Comparison of ENCODE assay signal across 13 cellular contexts in genomic region chr6:113662688-113663333, GRCh38.
A peak's percentile ranks its signal among the peaks of the same experiment; 100 is the strongest.
DNase-seq lines count a peak whose midpoint lies in the region; ATAC-seq and TF ChIP-seq lines count a peak whose summit lies in the region.
"Had no signal": no experiment of that assay in that cellular context is flagged by ENCODE, and none has a peak within 500 bp of the region (broad histone marks: within the 10 kb centered on the region; RNA-seq: fewer than 3 reads in every experiment).

No MANE protein-coding gene starts in this region.

- H3K36me3 Mint-ChIP-seq in activated CD4-positive, alpha-beta memory T cell treated with anti-CD3 and anti-CD28 coated beads, Interleukin-2, amount 10 ng/mL, durations not matched to agents 7 days and 5 days (ENCODE audit: low read depth): no peaks in the 10 kb centered on the region
- no peaks in the 10 kb centered on the region for H3K36me3 Mint-ChIP-seq in CD14-positive monocyte

- POLR2A ChIA-PET in activated CD4-positive, alpha-beta memory T cell treated with anti-CD3 and anti-CD28 coated beads, Interleukin-2, amount 10 ng/mL, durations not matched to agents 7 days and 5 days (lab: Charles Lee): no interaction called here

- H3K4me1 Mint-ChIP-seq in activated CD4-positive, alpha-beta memory T cell treated with anti-CD3 and anti-CD28 coated beads, Interleukin-2, amount 10 ng/mL, durations not matched to agents 7 days and 5 days: no peaks in the 10 kb centered on the region
- peaks cover 13% of the 10 kb centered on the region for H3K4me1 Mint-ChIP-seq in CD14-positive monocyte

- peak; percentile 16 for DNase-seq in OCI-M1 (lab: John Stamatoyannopoulos, UW)
- DNase-seq in activated CD4-positive, alpha-beta memory T cell treated with anti-CD3 and anti-CD28 coated beads, Interleukin-2, amount 10 ng/mL, durations not matched to agents 7 days and 5 days: no peak
- DNase-seq in amniotic stem cell (lab: John Stamatoyannopoulos, UW): no peak
- DNase-seq in CD14-positive monocyte (ENCODE audit: low spot score): no peak
- no peak for DNase-seq in islet precursor cell
- DNase-seq: activated T-cell treated with anti-CD3 and anti-CD28 coated beads for 4 hours; NCI-H146; PC-3; stimulated activated naive CD8-positive, alpha-beta T cell treated with anti-CD3 and anti-CD28 coated beads, Interleukin-15, Interleukin-2, amounts not matched to agents 100 U/mL and 50 U/mL, for 24 hours; T-helper 9 cell had no signal

- H3K27me3 Mint-ChIP-seq in activated CD4-positive, alpha-beta memory T cell treated with anti-CD3 and anti-CD28 coated beads, Interleukin-2, amount 10 ng/mL, durations not matched to agents 7 days and 5 days: peaks cover 2% of the 10 kb centered on the region
- peaks cover 0 to 3% (median 0%) of the 10 kb centered on the region in 3 donors for H3K27me3 Mint-ChIP-seq in CD14-positive monocyte (ENCODE audit: low read depth in 3 of 3)

- intact Hi-C loops in CD14-positive monocyte (cut with micrococcal nuclease): no loop called here

- no peak overlapping the region for H3K4me3 Mint-ChIP-seq in activated CD4-positive, alpha-beta memory T cell treated with anti-CD3 and anti-CD28 coated beads, Interleukin-2, amount 10 ng/mL, durations not matched to agents 7 days and 5 days
- H3K4me3 Mint-ChIP-seq in CD14-positive monocyte: no peak overlapping the region

- no peaks in the 10 kb centered on the region for H3K9me3 Mint-ChIP-seq in activated CD4-positive, alpha-beta memory T cell treated with anti-CD3 and anti-CD28 coated beads, Interleukin-2, amount 10 ng/mL, durations not matched to agents 7 days and 5 days
- peaks cover 0 to 2% (median 0%) of the 10 kb centered on the region in 7 donors for H3K9me3 Mint-ChIP-seq in CD14-positive monocyte

- no peak for TF ChIP-seq CTCF in CD14-positive monocyte (IDR thresholded peaks at IDR 0.05)

- peak; percentile 65 for ATAC-seq in GM18508 (IDR thresholded peaks at IDR 0.05; ENCODE audit: insufficient read depth, unreplicated experiment)
- peak; percentile 61 for ATAC-seq in GM21367 (IDR thresholded peaks at IDR 0.05; ENCODE audit: unreplicated experiment)
- peak; percentile 82 for ATAC-seq in HG03025 (IDR thresholded peaks at IDR 0.05; ENCODE audit: low FRiP score, unreplicated experiment)
- ATAC-seq: PC-3; stimulated activated naive CD8-positive, alpha-beta T cell treated with anti-CD3 and anti-CD28 coated beads, Interleukin-15, Interleukin-2, amounts not matched to agents 100 U/mL and 50 U/mL, for 24 hours had no signal

- CTCF ChIA-PET in activated CD4-positive, alpha-beta memory T cell treated with anti-CD3 and anti-CD28 coated beads, Interleukin-2, amount 10 ng/mL, durations not matched to agents 7 days and 5 days (lab: Charles Lee): no interaction called here

- no peak overlapping the region for H3K27ac Mint-ChIP-seq in activated CD4-positive, alpha-beta memory T cell treated with anti-CD3 and anti-CD28 coated beads, Interleukin-2, amount 10 ng/mL, durations not matched to agents 7 days and 5 days
- H3K27ac Mint-ChIP-seq in CD14-positive monocyte: no peak overlapping the region
